ENCODE assay signal across 1 cellular context in the genomic region with DNA sequence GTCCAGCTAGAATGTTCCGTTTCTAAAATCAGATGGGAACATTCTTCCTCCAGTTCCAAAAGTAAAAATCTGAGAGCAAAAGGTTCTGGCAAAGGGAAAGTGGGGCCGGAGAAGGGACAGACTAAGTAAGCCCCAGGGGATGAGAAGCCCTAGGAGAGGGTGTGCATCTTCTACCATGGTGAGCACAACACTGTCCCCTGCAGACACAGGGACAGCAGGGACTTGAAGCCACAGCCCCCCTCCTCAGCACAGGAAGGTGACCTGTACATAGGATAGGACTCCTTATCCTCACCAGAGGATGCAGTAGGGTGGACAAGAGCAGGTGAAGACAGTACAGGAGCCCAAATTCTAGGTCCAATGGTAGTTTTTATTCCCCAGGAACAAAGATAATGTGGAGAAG.
TF ChIP-seq lines count a peak whose summit lies in the region.

No MANE protein-coding gene starts in this region.

TF ChIP-seq in K562, 482 proteins besides CTCF, POLR2A, EP300 and RAD21:
- no peak for TF ChIP-seq RBM39 (optimal IDR thresholded peaks at IDR 0.05; ENCODE audit: low read depth, low read length)
- TF ChIP-seq ZFP30 (CRISPR knock-in tag; IDR thresholded peaks at IDR 0.05; ENCODE audit: borderline replicate concordance), result no peak
TF ChIP-seq in K562: peak in this region for 0.
